8 cellular contexts compared by ENCODE assay signal in the genomic region with DNA sequence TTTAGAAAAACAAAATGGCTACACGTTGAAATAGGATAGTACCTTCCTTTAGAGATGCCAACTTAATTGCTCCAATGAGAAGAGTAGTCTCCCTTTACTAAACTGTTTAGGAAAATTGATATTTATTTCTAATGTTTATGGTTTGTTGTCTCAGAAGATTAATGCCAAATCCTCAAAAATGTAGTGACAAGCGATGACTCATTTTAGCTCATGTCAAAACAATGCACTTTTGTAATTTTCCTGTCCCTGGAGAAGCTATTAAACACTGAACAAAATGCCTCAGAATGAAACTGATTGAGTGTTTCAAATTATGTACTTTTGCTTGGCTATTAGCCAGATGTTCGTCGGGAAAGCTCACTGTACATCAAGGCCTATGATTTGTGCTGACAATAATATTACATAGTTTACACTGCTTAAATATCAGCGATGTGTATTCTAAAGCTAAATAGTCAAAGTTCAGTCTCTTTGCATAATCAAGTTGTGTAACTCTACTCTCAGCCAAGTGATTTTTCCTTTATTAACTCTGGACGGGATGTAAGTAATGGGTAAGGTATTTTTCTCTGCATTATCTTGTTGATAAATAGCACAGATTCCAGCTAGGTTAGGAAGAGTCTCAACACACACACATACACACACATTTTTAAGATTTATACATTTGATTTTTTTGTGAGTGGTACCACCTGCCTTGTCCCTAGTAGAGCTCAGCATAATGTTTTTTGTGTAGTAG.
DNase-seq lines count a peak whose midpoint lies in the region; ATAC-seq, FAIRE-seq and TF ChIP-seq lines count a peak whose summit lies in the region.

No MANE protein-coding gene starts in this region.

- no peak overlapping the region for H3K23ac ChIP-seq in mesendoderm (ENCODE audit: low read length)

- TF ChIP-seq CTCF in astrocyte (IDR thresholded peaks at IDR 0.05; ENCODE audit: insufficient read depth, low read depth, low read length) (no peak), kidney (IDR thresholded peaks at IDR 0.05; ENCODE audit: borderline replicate concordance, extremely low read depth, insufficient read depth) (no peak), GM20000 (IDR thresholded peaks at IDR 0.05; ENCODE audit: extremely low read depth, missing control alignments) (no peak)

- H3K4me2 ChIP-seq in astrocyte (ENCODE audit: low read length), result peak overlapping the region; percentile 78
- H3K4me2 ChIP-seq in mesendoderm (ENCODE audit: low read length), result no peak overlapping the region

- H3K27ac ChIP-seq in astrocyte (ENCODE audit: low read depth, low read length) (peak overlapping the region; percentile 92), kidney (ENCODE audit: low read depth in 2 of 2, low read length in 2 of 2) (peak overlapping the region in 1 of 2 donors; percentile 51), mesendoderm (ENCODE audit: low read depth, low read length) (no peak overlapping the region)

- WGBS in mesendoderm (ENCODE audit: extremely low coverage, insufficient coverage, low lambda C conversion rate), result no CpG with 5 or more reads among the region's 6 CpGs

- H3K4me1 Mint-ChIP-seq in stimulated activated naive CD8-positive, alpha-beta T cell treated with anti-CD3 and anti-CD28 coated beads, Interleukin-15, amount 100 ng/mL, for 72 hours, result peaks cover 9% of the 10 kb centered on the region
- H3K4me1 Mint-ChIP-seq in astrocyte (ENCODE audit: low read depth, unreplicated experiment), result peaks cover 41% of the 10 kb centered on the region

- no peak overlapping the region for H2AK5ac ChIP-seq in mesendoderm (ENCODE audit: low read length)

- no peak overlapping the region for H2BK5ac ChIP-seq in mesendoderm (ENCODE audit: low read length)

- peak; percentile 46 for ATAC-seq in stimulated activated naive CD8-positive, alpha-beta T cell treated with anti-CD3 and anti-CD28 coated beads, Interleukin-15, Interleukin-2, amounts not matched to agents 100 U/mL and 50 U/mL, for 24 hours
- no peak for ATAC-seq in stimulated activated naive CD8-positive, alpha-beta T cell treated with anti-CD3 and anti-CD28 coated beads, Interleukin-15, amount 100 ng/mL, for 72 hours
- ATAC-seq in HG03442 (IDR thresholded peaks at IDR 0.05; ENCODE audit: unreplicated experiment) (no peak), HG03280 (IDR thresholded peaks at IDR 0.05; ENCODE audit: unreplicated experiment) (no peak)

- no peaks in the 10 kb centered on the region for H4K20me1 ChIP-seq in astrocyte (ENCODE audit: insufficient read depth, low read length)

- no peak overlapping the region for H2BK15ac ChIP-seq in mesendoderm (replicated peaks; ENCODE audit: low read depth)

- H3K27me3 Mint-ChIP-seq in stimulated activated naive CD8-positive, alpha-beta T cell treated with anti-CD3 and anti-CD28 coated beads, Interleukin-15, amount 100 ng/mL, for 72 hours, result no peaks in the 10 kb centered on the region
- no peaks in the 10 kb centered on the region for H3K27me3 Mint-ChIP-seq in astrocyte (ENCODE audit: low read depth, unreplicated experiment)

- peak; percentile 98 for FAIRE-seq in astrocyte (lab: Jason Lieb, UNC)
- peak; percentile 25 for FAIRE-seq in kidney (lab: Jason Lieb, UNC)

- no peaks in the 10 kb centered on the region for H3K9me3 Mint-ChIP-seq in stimulated activated naive CD8-positive, alpha-beta T cell treated with anti-CD3 and anti-CD28 coated beads, Interleukin-15, amount 100 ng/mL, for 72 hours
- no peaks in the 10 kb centered on the region for H3K9me3 Mint-ChIP-seq in astrocyte (ENCODE audit: unreplicated experiment)

- H2BK120ac ChIP-seq in mesendoderm (ENCODE audit: low read depth, low read length), result no peak overlapping the region

- H3K79me2 ChIP-seq in astrocyte (ENCODE audit: insufficient read depth, low read length) (no peaks in the 10 kb centered on the region), mesendoderm (ENCODE audit: control insufficient read depth, insufficient read depth, low read length) (no peaks in the 10 kb centered on the region)

- peak overlapping the region; percentile 26 for H3K4me3 ChIP-seq in astrocyte (ENCODE audit: insufficient read depth, low read depth, low read length)
- H3K4me3 ChIP-seq in kidney (ENCODE audit: low read length in 2 of 2), result peak overlapping the region; percentile 16 to 40
- no peak overlapping the region for H3K4me3 ChIP-seq in mesendoderm (ENCODE audit: low read length)

- H3K79me1 ChIP-seq in mesendoderm (ENCODE audit: low read length), result peaks cover 2% of the 10 kb centered on the region

- no peaks in the 10 kb centered on the region for H3K36me3 Mint-ChIP-seq in astrocyte (ENCODE audit: low read depth, unreplicated experiment)

- H3K9ac ChIP-seq in astrocyte (ENCODE audit: low read length), result peak overlapping the region; percentile 76
- H3K9ac ChIP-seq in kidney (ENCODE audit: low read length in 2 of 2), result no peak overlapping the region
- no peak overlapping the region for H3K9ac ChIP-seq in mesendoderm (ENCODE audit: low read length)

- H3K4me1 ChIP-seq in astrocyte (ENCODE audit: insufficient read depth, low read length) (peaks cover 26% of the 10 kb centered on the region), kidney (ENCODE audit: control insufficient read depth in 1 of 2, insufficient read depth in 1 of 2, low read depth in 1 of 2, low read length in 2 of 2) (peaks cover 5% of the 10 kb centered on the region in 2 donors), mesendoderm (ENCODE audit: control insufficient read depth, low read depth, low read length) (no peaks in the 10 kb centered on the region)

- intact Hi-C loops in kidney (cut with DNase I), result no loop called here

- H3K18ac ChIP-seq in mesendoderm (ENCODE audit: low read length), result no peak overlapping the region

- no peak overlapping the region for H2AFZ ChIP-seq in astrocyte (ENCODE audit: low read depth, low read length)

- H3K27ac Mint-ChIP-seq in stimulated activated naive CD8-positive, alpha-beta T cell treated with anti-CD3 and anti-CD28 coated beads, Interleukin-15, amount 100 ng/mL, for 72 hours, result no peak overlapping the region
- H3K27ac Mint-ChIP-seq in astrocyte (ENCODE audit: unreplicated experiment), result peak overlapping the region; percentile 96

- H3K27me3 ChIP-seq in astrocyte (ENCODE audit: insufficient read depth, low read length) (no peaks in the 10 kb centered on the region), mesendoderm (ENCODE audit: insufficient read depth, low read length, poor library complexity) (no peaks in the 10 kb centered on the region)

- H3K36me3 ChIP-seq in astrocyte (ENCODE audit: insufficient read depth, low read length) (no peaks in the 10 kb centered on the region), kidney (ENCODE audit: control insufficient read depth in 1 of 2, insufficient read depth in 2 of 2, low read length in 2 of 2) (no peaks in the 10 kb centered on the region), mesendoderm (ENCODE audit: control insufficient read depth, insufficient read depth, low read length) (no peaks in the 10 kb centered on the region)

- H3K4ac ChIP-seq in mesendoderm (ENCODE audit: low read depth, low read length), result no peak overlapping the region

- H3K56ac ChIP-seq in mesendoderm (ENCODE audit: low read length), result no peak overlapping the region

- H4K5ac ChIP-seq in mesendoderm (ENCODE audit: low read length), result no peak overlapping the region

- H3K9me3 ChIP-seq in astrocyte (ENCODE audit: insufficient read depth, low read depth, low read length), result no peaks in the 10 kb centered on the region
- H3K9me3 ChIP-seq in kidney (ENCODE audit: control insufficient read depth in 1 of 2, low read length in 2 of 2), result no peaks in the 10 kb centered on the region

- DNase-seq in stimulated activated naive CD8-positive, alpha-beta T cell treated with anti-CD3 and anti-CD28 coated beads, Interleukin-15, Interleukin-2, amounts not matched to agents 100 U/mL and 50 U/mL, for 24 hours, result no peak
- DNase-seq in stimulated activated naive CD8-positive, alpha-beta T cell treated with anti-CD3 and anti-CD28 coated beads, Interleukin-15, amount 100 ng/mL, for 72 hours, result no peak
- DNase-seq in astrocyte (ENCODE audit: low read depth), result peak; percentile 85
- no peak for DNase-seq in kidney
- DNase-seq in GM20000 (ENCODE audit: low spot score), result no peak
- DNase-seq in mesendoderm, result no peak

- H3K4me3 Mint-ChIP-seq in stimulated activated naive CD8-positive, alpha-beta T cell treated with anti-CD3 and anti-CD28 coated beads, Interleukin-15, amount 100 ng/mL, for 72 hours, result no peak overlapping the region
- H3K4me3 Mint-ChIP-seq in astrocyte (ENCODE audit: unreplicated experiment), result no peak overlapping the region

- H4K8ac ChIP-seq in mesendoderm (ENCODE audit: low read depth, low read length), result no peak overlapping the region
